ENCODE assay signal across 9 cellular contexts in the genomic region with DNA sequence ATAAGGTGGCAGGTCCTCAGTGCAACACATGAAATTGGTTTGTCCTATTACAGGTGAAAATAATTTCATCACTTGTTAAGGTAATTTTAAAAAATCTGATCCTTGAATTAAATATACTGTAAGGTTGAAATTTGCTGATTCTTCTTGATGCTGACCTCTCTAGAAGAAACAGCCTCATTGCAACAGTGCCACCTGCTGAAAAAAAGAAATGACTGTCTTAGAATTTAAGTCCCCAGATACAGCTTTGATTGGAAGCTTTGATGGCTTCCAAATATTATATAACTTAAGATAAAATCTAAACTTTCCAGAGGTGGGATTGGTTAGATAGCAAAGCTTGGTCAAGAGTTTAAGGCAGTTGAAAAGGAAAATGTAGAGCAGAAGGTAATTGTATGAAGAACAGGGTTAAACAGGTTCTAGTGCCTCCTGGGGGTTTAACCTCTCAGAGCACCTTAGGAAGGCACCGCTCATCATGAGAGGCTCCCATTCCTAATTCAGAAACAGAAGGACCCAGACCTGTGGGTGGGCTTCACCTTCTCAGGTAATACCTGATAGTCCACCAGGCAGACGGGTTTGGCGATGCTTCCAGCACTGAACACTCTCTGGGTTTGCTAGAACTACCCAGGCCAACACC.
DNase-seq lines count a peak whose midpoint lies in the region; ATAC-seq and TF ChIP-seq lines count a peak whose summit lies in the region.
"Had no signal": no experiment of that assay in that cellular context is flagged by ENCODE, and none has a peak within 500 bp of the region (broad histone marks: within the 10 kb centered on the region; RNA-seq: fewer than 3 reads in every experiment).

No MANE protein-coding gene starts in this region.

- H3K27me3 Mint-ChIP-seq in activated naive CD8-positive, alpha-beta T cell treated with anti-CD3 and anti-CD28 coated beads, Interleukin-2, amount 50 U/mL, for 24 hours: no peaks in the 10 kb centered on the region
- H3K27me3 Mint-ChIP-seq: activated B cell treated with CpG ODN at 0.5 μM for 24 hours had no signal

- no peaks in the 10 kb centered on the region for H3K36me3 ChIP-seq in kidney epithelial cell (ENCODE audit: control insufficient read depth, insufficient read depth, low read length)

- DNase-seq in AG09309 (ENCODE audit: low read depth) (peak; percentile 18), HuH-7 (ENCODE audit: low spot score) (peak; percentile 15), SK-N-DZ (ENCODE audit: low spot score) (peak; percentile 47), kidney epithelial cell (ENCODE audit: low read depth) (no peak)
- DNase-seq in activated CD4-positive, alpha-beta T cell treated with anti-CD3 and anti-CD28 coated beads, Interleukin-2, amount 50 U/mL, for 1 hour: no peak
- DNase-seq in activated naive CD8-positive, alpha-beta T cell treated with anti-CD3 and anti-CD28 coated beads, Interleukin-2, amount 50 U/mL, for 24 hours: no peak
- DNase-seq in activated CD8-positive, alpha-beta memory T cell treated with anti-CD3 and anti-CD28 coated beads for 24 hours: no peak
- DNase-seq in stimulated activated CD4-positive, alpha-beta T cell treated with anti-CD3 and anti-CD28 coated beads, Interleukin-4, amount 100 ng/mL, for 24 hours: no peak
- DNase-seq: activated B cell treated with CpG ODN at 0.5 μM for 24 hours had no signal

- ATAC-seq in activated naive CD8-positive, alpha-beta T cell treated with anti-CD3 and anti-CD28 coated beads, Interleukin-2, amount 50 U/mL, for 24 hours: no peak

- H3K4me3 ChIP-seq in AG09309 (ENCODE audit: control insufficient read depth, low read depth, low read length) (no peak overlapping the region), kidney epithelial cell (ENCODE audit: low read depth, low read length) (no peak overlapping the region)

- TF ChIP-seq CTCF in AG09309 (IDR thresholded peaks at IDR 0.05; ENCODE audit: control insufficient read depth, insufficient read depth, low read depth, low read length, missing control alignments): peak; percentile 51
- TF ChIP-seq CTCF in kidney epithelial cell (IDR thresholded peaks at IDR 0.05; ENCODE audit: insufficient read depth, low read length, poor library complexity, severe bottlenecking): peak; percentile 16

- no peak overlapping the region for H3K27ac Mint-ChIP-seq in activated naive CD8-positive, alpha-beta T cell treated with anti-CD3 and anti-CD28 coated beads, Interleukin-2, amount 50 U/mL, for 24 hours
- H3K27ac Mint-ChIP-seq: activated B cell treated with CpG ODN at 0.5 μM for 24 hours had no signal

- no peak overlapping the region for H3K4me3 Mint-ChIP-seq in activated naive CD8-positive, alpha-beta T cell treated with anti-CD3 and anti-CD28 coated beads, Interleukin-2, amount 50 U/mL, for 24 hours
- H3K4me3 Mint-ChIP-seq: activated B cell treated with CpG ODN at 0.5 μM for 24 hours had no signal

- H3K27me3 ChIP-seq in kidney epithelial cell (ENCODE audit: control insufficient read depth, insufficient read depth, low read length): no peaks in the 10 kb centered on the region

- H3K36me3 Mint-ChIP-seq in activated naive CD8-positive, alpha-beta T cell treated with anti-CD3 and anti-CD28 coated beads, Interleukin-2, amount 50 U/mL, for 24 hours (ENCODE audit: low read depth): no peaks in the 10 kb centered on the region

- peaks cover 5% of the 10 kb centered on the region for H3K9me3 Mint-ChIP-seq in activated naive CD8-positive, alpha-beta T cell treated with anti-CD3 and anti-CD28 coated beads, Interleukin-2, amount 50 U/mL, for 24 hours
- H3K9me3 Mint-ChIP-seq: activated B cell treated with CpG ODN at 0.5 μM for 24 hours had no signal

- H3K4me1 Mint-ChIP-seq in activated naive CD8-positive, alpha-beta T cell treated with anti-CD3 and anti-CD28 coated beads, Interleukin-2, amount 50 U/mL, for 24 hours: no peaks in the 10 kb centered on the region
- H3K4me1 Mint-ChIP-seq: activated B cell treated with CpG ODN at 0.5 μM for 24 hours had no signal

Comparison
In these comparisons a context has a peak if more than half of its experiments do, and no peak if none do; other contexts are left out.
1. DNase-seq: peak in AG09309 (single experiment), HuH-7 (single experiment) and SK-N-DZ (single experiment); none in kidney epithelial cell (single experiment), activated CD4-positive, alpha-beta T cell treated with anti-CD3 and anti-CD28 coated beads, Interleukin-2, amount 50 U/mL, for 1 hour (single experiment), activated naive CD8-positive, alpha-beta T cell treated with anti-CD3 and anti-CD28 coated beads, Interleukin-2, amount 50 U/mL, for 24 hours (single experiment), activated CD8-positive, alpha-beta memory T cell treated with anti-CD3 and anti-CD28 coated beads for 24 hours (single experiment) and stimulated activated CD4-positive, alpha-beta T cell treated with anti-CD3 and anti-CD28 coated beads, Interleukin-4, amount 100 ng/mL, for 24 hours (single experiment).